In genomic region chr13:114073881-114074551, GRCh38 we compare ENCODE assay signal across 18 cellular contexts. TPM values are rescaled to one million over a fixed set of nuclear protein-coding genes. Genes with fewer than 3 reads are reported as not detected.
DNase-seq lines count a peak whose midpoint lies in the region; ATAC-seq and TF ChIP-seq lines count a peak whose summit lies in the region.
"Had no signal": no experiment of that assay in that cellular context is flagged by ENCODE, and none has a peak within 500 bp of the region (broad histone marks: within the 10 kb centered on the region; RNA-seq: fewer than 3 reads in every experiment).

No MANE protein-coding gene starts in this region.

- 92 to 96% methylated on average over 21 of the region's 21 CpGs for WGBS in sigmoid colon, 2 donors

- intact Hi-C loops in Right ventricle myocardium superior (cut with DNase I), result no loop called here
- intact Hi-C loops in left ventricle myocardium superior (cut with micrococcal nuclease), result no loop called here
- intact Hi-C loops in naive thymus-derived CD4-positive, alpha-beta T cell (cut with micrococcal nuclease), result no loop called here
- intact Hi-C loops in sigmoid colon (cut with DNase I), result no loop called here

- DNase-seq in Right ventricle myocardium superior (peak; percentile 33), left ventricle myocardium superior (no peak), WTC11 (ENCODE audit: low spot score) (no peak), sigmoid colon (peak; percentile 59), caudate nucleus (lab: John Stamatoyannopoulos, UW) (no peak)
- DNase-seq in naive thymus-derived CD4-positive, alpha-beta T cell, result no peak
- no peak for DNase-seq in NK-92 treated with Interleukin-12 subunit alpha and Interleukin-12 subunit beta, amount 100 ng/mL, for 24 hours (lab: John Stamatoyannopoulos, UW)
- no peak for DNase-seq in stimulated activated CD4-positive, alpha-beta T cell treated with anti-CD3 and anti-CD28 coated beads, Interleukin-12 subunit alpha, Interleukin-12 subunit beta, amount 100 ng/mL, for 4 hours
- DNase-seq: activated naive CD4-positive, alpha-beta T cell treated with anti-CD3 and anti-CD28 coated beads, Interleukin-2, amount 50 U/mL, for 16 hours; foreskin keratinocyte; hypothalamus; KG1; NCI-H2029 treated with DMSO at 0.1 percent for 48 hours; stimulated activated CD4-positive, alpha-beta T cell treated with anti-CD3 and anti-CD28 coated beads, Interleukin-2, amount 100 ng/mL, for 24 hours had no signal

- H3K4me1 Mint-ChIP-seq in WTC11, result peaks cover 8% of the 10 kb centered on the region
- H3K4me1 Mint-ChIP-seq in naive thymus-derived CD4-positive, alpha-beta T cell, result peaks cover 17 to 62% (median 51%) of the 10 kb centered on the region in 7 donors

- ATAC-seq in Right ventricle myocardium superior (ENCODE audit: poor library complexity) (no peak), left ventricle myocardium superior (no peak), WTC11 (no peak)
- ATAC-seq in naive thymus-derived CD4-positive, alpha-beta T cell, result no peak
- ATAC-seq: body of pancreas, foreskin keratinocyte, T-cell had no signal

- no peak for TF ChIP-seq POLR2A in sigmoid colon (IDR thresholded peaks at IDR 0.05)

- no peaks in the 10 kb centered on the region for H3K27me3 ChIP-seq in naive thymus-derived CD4-positive, alpha-beta T cell (ENCODE audit: control insufficient read depth in 2 of 2, insufficient read depth in 2 of 2, low read length in 2 of 2)
- H3K27me3 ChIP-seq in sigmoid colon, result no peaks in the 10 kb centered on the region
- H3K27me3 ChIP-seq: body of pancreas, foreskin keratinocyte, neutrophil had no signal

- H3K27ac ChIP-seq in naive thymus-derived CD4-positive, alpha-beta T cell (ENCODE audit: low read depth, low read length), result no peak overlapping the region
- no peak overlapping the region for H3K27ac ChIP-seq in sigmoid colon
- no peak overlapping the region for H3K27ac ChIP-seq in caudate nucleus (ENCODE audit: low read depth, low read length)
- H3K27ac ChIP-seq: body of pancreas, foreskin keratinocyte, neutrophil had no signal

- H3K4me3 ChIP-seq in naive thymus-derived CD4-positive, alpha-beta T cell (ENCODE audit: low read length), result no peak overlapping the region
- H3K4me3 ChIP-seq in sigmoid colon, result no peak overlapping the region
- H3K4me3 ChIP-seq: body of pancreas had no signal

- no peak overlapping the region for H3K4me3 Mint-ChIP-seq in WTC11
- H3K4me3 Mint-ChIP-seq in naive thymus-derived CD4-positive, alpha-beta T cell, result peak overlapping the region in 1 of 10 donors; percentile 50
- H3K4me3 Mint-ChIP-seq: T-cell had no signal

- TF ChIP-seq CTCF in WTC11 (IDR thresholded peaks at IDR 0.05) (no peak), sigmoid colon (IDR thresholded peaks at IDR 0.05) (no peak)

- H3K36me3 ChIP-seq in naive thymus-derived CD4-positive, alpha-beta T cell (ENCODE audit: control insufficient read depth in 2 of 3, insufficient read depth in 3 of 3, low read length in 3 of 3), result peaks cover 28 to 72% (median 36%) of the 10 kb centered on the region in 3 experiments
- H3K36me3 ChIP-seq in sigmoid colon, result peaks cover 0 to 13% (median 0%) of the 10 kb centered on the region in 4 donors
- H3K36me3 ChIP-seq: neutrophil had no signal

- H3K9me3 ChIP-seq in naive thymus-derived CD4-positive, alpha-beta T cell (ENCODE audit: control insufficient read depth in 2 of 3, low read length in 3 of 3), result no peaks in the 10 kb centered on the region
- no peaks in the 10 kb centered on the region for H3K9me3 ChIP-seq in sigmoid colon
- H3K9me3 ChIP-seq: body of pancreas, neutrophil had no signal

- peaks cover 7% of the 10 kb centered on the region for H3K9me3 Mint-ChIP-seq in WTC11
- peaks cover 0 to 16% (median 0%) of the 10 kb centered on the region in 11 donors for H3K9me3 Mint-ChIP-seq in naive thymus-derived CD4-positive, alpha-beta T cell
- H3K9me3 Mint-ChIP-seq: T-cell had no signal

- CTCF ChIA-PET in WTC11 (lab: Charles Lee), result interaction anchor here (1.0 kb wide), 1 partner anchor 9 kb away, joined by 3 read pairs; no protein-coding TSS in a partner anchor
- CTCF ChIA-PET in naive thymus-derived CD4-positive, alpha-beta T cell (lab: Charles Lee), result no interaction called here

- no peak for TF ChIP-seq EP300 in sigmoid colon (IDR thresholded peaks at IDR 0.05)

- POLR2A ChIA-PET in WTC11 (lab: Charles Lee), result no interaction called here
- POLR2A ChIA-PET in naive thymus-derived CD4-positive, alpha-beta T cell (lab: Charles Lee), result no interaction called here

- peak overlapping the region; percentile 73 for H3K27ac Mint-ChIP-seq in WTC11
- peak overlapping the region in 6 of 9 donors; percentile 47 to 91 (median 68) for H3K27ac Mint-ChIP-seq in naive thymus-derived CD4-positive, alpha-beta T cell

- H3K36me3 Mint-ChIP-seq in WTC11, result peaks cover 23% of the 10 kb centered on the region
- peaks cover 8 to 59% (median 41%) of the 10 kb centered on the region in 5 donors for H3K36me3 Mint-ChIP-seq in naive thymus-derived CD4-positive, alpha-beta T cell

- no peaks in the 10 kb centered on the region for H3K27me3 Mint-ChIP-seq in WTC11 (ENCODE audit: low read depth)
- H3K27me3 Mint-ChIP-seq in naive thymus-derived CD4-positive, alpha-beta T cell, result no peaks in the 10 kb centered on the region
- H3K27me3 Mint-ChIP-seq: T-cell had no signal

- H3K4me1 ChIP-seq in naive thymus-derived CD4-positive, alpha-beta T cell (ENCODE audit: control insufficient read depth in 2 of 2, insufficient read depth in 2 of 2, low read length in 2 of 2), result peaks cover 9 to 17% of the 10 kb centered on the region in 2 donors
- peaks cover 0 to 22% (median 13%) of the 10 kb centered on the region in 4 donors for H3K4me1 ChIP-seq in sigmoid colon
- H3K4me1 ChIP-seq: Caco-2 had no signal

TF ChIP-seq in WTC11, 78 proteins besides CTCF, POLR2A, EP300 and RAD21 (continues in another document):
- no peak for TF ChIP-seq SMAD4 (CRISPR knock-in tag; IDR thresholded peaks at IDR 0.05)
- TF ChIP-seq E2F5 (CRISPR knock-in tag; IDR thresholded peaks at IDR 0.05), result no peak
- TF ChIP-seq MYBL2 (CRISPR knock-in tag; IDR thresholded peaks at IDR 0.05), result no peak
- TF ChIP-seq NR1H2 (CRISPR knock-in tag; IDR thresholded peaks at IDR 0.05), result no peak
- no peak for TF ChIP-seq USF1 (CRISPR knock-in tag; IDR thresholded peaks at IDR 0.05)
- no peak for TF ChIP-seq ATF6 (CRISPR knock-in tag; IDR thresholded peaks at IDR 0.05)
- no peak for TF ChIP-seq TP53 (CRISPR knock-in tag; IDR thresholded peaks at IDR 0.05)
- TF ChIP-seq ERG (CRISPR knock-in tag; IDR thresholded peaks at IDR 0.05), result no peak

RNA-seq across cellular contexts. Expression of gene RASA3, which starts 58.4 kb away (rescaled TPM):
- total RNA-seq in Right ventricle myocardium superior, result 11.2 TPM
- 12.3 TPM for total RNA-seq in left ventricle myocardium superior
- 16.5 to 22.3 TPM (median 16.9 TPM) in 3 replicates for total RNA-seq in WTC11 (2021)
- 100 to 1,000 TPM; 110 to 227 (median 199) TPM for total RNA-seq in naive thymus-derived CD4-positive, alpha-beta T cell
- 100 to 1,000 TPM; 109 to 195 TPM for polyA plus RNA-seq in naive thymus-derived CD4-positive, alpha-beta T cell
- 10 to 100 TPM; 15.0 to 22.4 (median 17.8) TPM for total RNA-seq in sigmoid colon
- polyA plus RNA-seq in sigmoid colon, result 10 to 100 TPM in 1 of 3 donors, 1 to 10 TPM in 2; 4.2 to 16.9 (median 5.4) TPM

Comparison
In these comparisons a context has a peak if more than half of its experiments do, and no peak if none do; other contexts are left out.
1. DNase-seq: peak in Right ventricle myocardium superior (single experiment) and sigmoid colon (single experiment); none in left ventricle myocardium superior (single experiment), WTC11 (single experiment), naive thymus-derived CD4-positive, alpha-beta T cell (0 of 9), caudate nucleus (0 of 61), NK-92 treated with Interleukin-12 subunit alpha and Interleukin-12 subunit beta, amount 100 ng/mL, for 24 hours (single experiment) and stimulated activated CD4-positive, alpha-beta T cell treated with anti-CD3 and anti-CD28 coated beads, Interleukin-12 subunit alpha, Interleukin-12 subunit beta, amount 100 ng/mL, for 4 hours (single experiment).